ENCODE assay signal across 14 cellular contexts in the genomic region with DNA sequence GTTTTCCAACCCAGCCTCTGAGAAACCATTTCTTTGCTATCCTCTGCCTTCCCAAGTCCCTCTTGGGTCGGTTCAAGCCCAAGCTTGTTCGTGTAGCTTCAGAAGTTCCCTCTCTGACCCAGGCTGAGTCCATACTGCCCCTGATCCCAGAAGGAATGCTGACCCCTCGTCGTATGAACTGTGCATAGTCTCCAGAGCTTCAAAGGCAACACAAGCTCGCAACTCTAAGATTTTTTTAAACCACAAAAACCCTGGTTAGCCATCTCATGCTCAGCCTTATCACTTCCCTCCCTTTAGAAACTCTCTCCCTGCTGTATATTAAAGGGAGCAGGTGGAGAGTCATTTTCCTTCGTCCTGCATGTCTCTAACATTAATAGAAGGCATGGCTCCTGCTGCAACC. TPM values are rescaled to one million over a fixed set of nuclear protein-coding genes. Genes with fewer than 3 reads are reported as not detected.
DNase-seq lines count a peak whose midpoint lies in the region; ATAC-seq and TF ChIP-seq lines count a peak whose summit lies in the region.
"Had no signal": no experiment of that assay in that cellular context is flagged by ENCODE, and none has a peak within 500 bp of the region (broad histone marks: within the 10 kb centered on the region; RNA-seq: fewer than 3 reads in every experiment).

No MANE protein-coding gene starts in this region.

- H3K27ac ChIP-seq in cardiac muscle cell, result peak overlapping the region; percentile 60
- peak overlapping the region in 4 of 12 donors; percentile 25 to 65 (median 44) for H3K27ac ChIP-seq in heart left ventricle
- peak overlapping the region; percentile 26 to 75 for H3K27ac ChIP-seq in breast epithelium
- H3K27ac ChIP-seq in vagina, result peak overlapping the region; percentile 77
- H3K27ac ChIP-seq: testis had no signal

- no peaks in the 10 kb centered on the region for H3K27me3 ChIP-seq in cardiac muscle cell
- no peaks in the 10 kb centered on the region for H3K27me3 ChIP-seq in heart left ventricle
- H3K27me3 ChIP-seq in breast epithelium, result no peaks in the 10 kb centered on the region
- no peaks in the 10 kb centered on the region for H3K27me3 ChIP-seq in vagina
- H3K27me3 ChIP-seq: pancreas, testis had no signal

- ATAC-seq in heart left ventricle, result no peak
- no peak for ATAC-seq in GM18502 (IDR thresholded peaks at IDR 0.05; ENCODE audit: poor library complexity, unreplicated experiment)

- H3K9me3 ChIP-seq in cardiac muscle cell (ENCODE audit: low read depth) (no peaks in the 10 kb centered on the region), heart left ventricle (no peaks in the 10 kb centered on the region), breast epithelium (no peaks in the 10 kb centered on the region), vagina (no peaks in the 10 kb centered on the region)
- H3K9me3 ChIP-seq: pancreas, testis had no signal

- H3K9me3 Mint-ChIP-seq in nephron progenitor cell, result no peaks in the 10 kb centered on the region

- peaks cover 34% of the 10 kb centered on the region for H3K36me3 Mint-ChIP-seq in nephron progenitor cell (ENCODE audit: low read depth)

- TF ChIP-seq POLR2A in heart left ventricle (IDR thresholded peaks at IDR 0.05), result no peak
- no peak for TF ChIP-seq POLR2A in breast epithelium (IDR thresholded peaks at IDR 0.05)
- TF ChIP-seq POLR2A in vagina (IDR thresholded peaks at IDR 0.05), result no peak

- peak overlapping the region; percentile 95 for H3K27ac Mint-ChIP-seq in nephron progenitor cell

- no peak overlapping the region for H3K4me3 ChIP-seq in cardiac muscle cell
- no peak overlapping the region for H3K4me3 ChIP-seq in heart left ventricle
- H3K4me3 ChIP-seq in breast epithelium, result no peak overlapping the region
- no peak overlapping the region for H3K4me3 ChIP-seq in vagina
- H3K4me3 ChIP-seq: pancreas, testis had no signal

- peaks cover 2% of the 10 kb centered on the region for H3K27me3 Mint-ChIP-seq in nephron progenitor cell (ENCODE audit: low read depth, poor library complexity)

- intact Hi-C loops in heart left ventricle (cut with DNase I), result no loop called here
- intact Hi-C loops in breast epithelium (cut with DNase I; ENCODE audit: low total_unique reads), result loop anchor here (10.0 kb wide), 1 partner anchor 94 kb away; no protein-coding TSS in a partner anchor
- intact Hi-C loops in vagina (cut with DNase I), result no loop called here

- H3K4me3 Mint-ChIP-seq in nephron progenitor cell, result no peak overlapping the region

- H3K4me1 ChIP-seq in cardiac muscle cell (ENCODE audit: low read depth) (peaks cover under 1% of the 10 kb centered on the region), heart left ventricle (peaks cover 0 to 31% (median under 1%) of the 10 kb centered on the region in 12 donors), breast epithelium (peaks cover 0 to 6% of the 10 kb centered on the region in 2 donors), vagina (peaks cover 75% of the 10 kb centered on the region)
- H3K4me1 ChIP-seq: pancreas, testis had no signal

- WGBS in heart left ventricle, 4 donors, result 74 to 85% (median 79%) methylated on average over 6 of the region's 6 CpGs

- TF ChIP-seq CTCF in cardiac muscle cell (IDR thresholded peaks at IDR 0.05; ENCODE audit: low read depth, low read length) (no peak), heart left ventricle (IDR thresholded peaks at IDR 0.05) (no peak), breast epithelium (IDR thresholded peaks at IDR 0.05) (no peak), nephron progenitor cell (IDR thresholded peaks at IDR 0.05) (no peak), vagina (IDR thresholded peaks at IDR 0.05) (no peak)

- peaks cover 28% of the 10 kb centered on the region for H3K4me1 Mint-ChIP-seq in nephron progenitor cell

- peaks cover 56% of the 10 kb centered on the region for H3K36me3 ChIP-seq in cardiac muscle cell
- peaks cover 0 to 96% (median 83%) of the 10 kb centered on the region in 9 donors for H3K36me3 ChIP-seq in heart left ventricle
- H3K36me3 ChIP-seq in breast epithelium, result no peaks in the 10 kb centered on the region
- peaks cover 0 to 24% of the 10 kb centered on the region in 2 donors for H3K36me3 ChIP-seq in vagina

- DNase-seq in cardiac muscle cell (ENCODE audit: low read depth in 1 of 2, low spot score in 1 of 2) (peak in 1 of 2 donors; percentile 38), heart left ventricle (no peak), breast epithelium (ENCODE audit: low spot score in 2 of 2) (no peak), nephron progenitor cell (no peak), vagina (ENCODE audit: extremely low spot score in 2 of 2) (no peak), NCI-H187 (lab: John Stamatoyannopoulos, UW) (no peak), iPS-NIHi7 (ENCODE audit: extremely low spot score) (no peak)
- DNase-seq: AML-193; GDM1; NCI-H1092; pancreas; stimulated activated CD4-positive, alpha-beta T cell treated with anti-CD3 and anti-CD28 coated beads, Interleukin-4, amount 100 ng/mL, for 4 hours; testis had no signal

RNA-seq across cellular contexts. Expression of a gene that starts 23.8 kb away (rescaled TPM):
- total RNA-seq in cardiac muscle cell (46.1 and 67.2 TPM in 2 replicates), heart left ventricle (10 to 100 TPM; 21.6 to 37.5 (median 29.0) TPM), breast epithelium (10 to 100 TPM; 55.4 to 70.1 (median 68.6) TPM), vagina (48.9 TPM)
- polyA plus RNA-seq in cardiac muscle cell (44.7 and 45.7 TPM in 2 replicates), heart left ventricle (10 to 100 TPM; 15.6 to 26.8 TPM)

RNA-seq across cellular contexts. Expression of a gene that starts 46.8 kb away (rescaled TPM):
- total RNA-seq in cardiac muscle cell (14.1 and 21.2 TPM in 2 replicates), heart left ventricle (10 to 100 TPM; 11.2 to 32.5 (median 15.9) TPM), breast epithelium (10 to 100 TPM in 2 of 3 donors, 1 to 10 TPM in 1; 7.8 to 39.4 (median 14.1) TPM), vagina (5.9 TPM)
- polyA plus RNA-seq in cardiac muscle cell (8.4 and 16.6 TPM in 2 replicates), heart left ventricle (10 to 100 TPM in 1 of 2 donors, 1 to 10 TPM in 1; 6.5 to 26.0 TPM)
